ENCODE assay signal across 2 cellular contexts in the genomic region with DNA sequence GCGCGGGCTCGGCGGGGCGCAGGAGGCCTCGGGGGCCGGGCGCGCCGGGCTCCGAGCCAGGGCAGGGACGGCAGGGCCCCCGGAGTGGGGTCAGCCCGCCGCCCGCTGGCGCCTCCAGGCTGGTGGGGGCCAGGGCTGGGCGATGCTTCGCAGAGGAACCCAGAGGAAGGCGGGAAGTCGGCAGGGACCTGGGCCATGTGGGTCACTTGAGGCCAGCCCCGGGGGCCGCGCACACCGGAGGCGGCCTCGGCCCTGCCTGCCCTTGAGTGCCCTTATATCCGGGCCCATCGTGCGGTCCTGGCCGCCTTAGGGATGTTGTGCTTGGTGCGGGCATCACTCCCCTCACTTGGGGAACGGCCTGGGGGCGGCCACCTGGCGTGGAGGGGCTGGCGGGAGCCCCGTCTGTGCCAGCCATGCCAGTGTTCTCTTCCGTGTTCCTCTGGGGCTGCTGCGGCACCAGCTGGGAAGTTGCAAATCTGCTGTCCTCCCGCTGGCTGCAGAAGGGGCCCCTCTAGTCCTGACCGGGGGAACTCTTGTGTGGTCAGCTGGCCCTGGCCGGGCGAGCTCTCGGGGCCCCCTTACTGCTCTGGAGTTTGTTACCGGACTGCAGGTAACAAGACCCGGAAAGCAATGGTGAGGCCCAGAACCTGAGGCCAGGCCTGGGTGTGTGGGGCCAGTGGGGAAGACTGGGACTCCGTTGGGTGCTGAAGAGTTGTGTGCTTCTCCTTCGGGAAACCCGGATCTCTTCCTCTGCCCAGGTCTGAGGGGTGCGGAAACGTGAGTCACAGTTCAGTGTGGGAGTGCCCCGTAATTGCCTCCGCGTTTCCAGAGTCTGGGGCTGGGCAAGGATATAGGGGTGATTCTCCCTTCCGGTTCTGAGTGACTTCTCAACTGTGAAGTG.
TF ChIP-seq lines count a peak whose summit lies in the region.

No MANE protein-coding gene starts in this region.

TF ChIP-seq in K562, 482 proteins besides CTCF, POLR2A, EP300 and RAD21 (continued from another document and continues in another):
- TF ChIP-seq, protein P1, sequence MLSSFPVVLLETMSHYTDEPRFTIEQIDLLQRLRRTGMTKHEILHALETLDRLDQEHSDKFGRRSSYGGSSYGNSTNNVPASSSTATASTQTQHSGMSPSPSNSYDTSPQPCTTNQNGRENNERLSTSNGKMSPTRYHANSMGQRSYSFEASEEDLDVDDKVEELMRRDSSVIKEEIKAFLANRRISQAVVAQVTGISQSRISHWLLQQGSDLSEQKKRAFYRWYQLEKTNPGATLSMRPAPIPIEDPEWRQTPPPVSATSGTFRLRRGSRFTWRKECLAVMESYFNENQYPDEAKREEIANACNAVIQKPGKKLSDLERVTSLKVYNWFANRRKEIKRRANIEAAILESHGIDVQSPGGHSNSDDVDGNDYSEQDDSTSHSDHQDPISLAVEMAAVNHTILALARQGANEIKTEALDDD (IDR thresholded peaks at IDR 0.05), result no peak
- TF ChIP-seq PRPF4 (IDR thresholded peaks at IDR 0.05; ENCODE audit: insufficient read depth, low read depth, low read length, poor library complexity, severe bottlenecking), result no peak
- no peak for TF ChIP-seq MAFK (IDR thresholded peaks at IDR 0.05; ENCODE audit: low read length)
- TF ChIP-seq CLOCK (CRISPR knock-in tag; IDR thresholded peaks at IDR 0.05; ENCODE audit: borderline replicate concordance), result no peak
- no peak for TF ChIP-seq MTA2 (IDR thresholded peaks at IDR 0.05; ENCODE audit: low read depth)
- TF ChIP-seq MTF1 (CRISPR knock-in tag; IDR thresholded peaks at IDR 0.05; ENCODE audit: borderline replicate concordance), result no peak
- no peak for TF ChIP-seq MEIS2 (IDR thresholded peaks at IDR 0.05; ENCODE audit: partially characterized antibody)
- TF ChIP-seq ZBTB12 (CRISPR knock-in tag; IDR thresholded peaks at IDR 0.05), result no peak
- no peak for TF ChIP-seq ADNP (tag; IDR thresholded peaks at IDR 0.05)
- no peak for TF ChIP-seq IRF9 (tag; IDR thresholded peaks at IDR 0.05)
- 0 out of 4 replicates have a peak, but pooled peaks of 1 of the 2 experiments have one; percentile 40 for TF ChIP-seq HDAC1 (IDR thresholded peaks at IDR 0.05)
- TF ChIP-seq BRF1 (IDR thresholded peaks at IDR 0.05; ENCODE audit: borderline replicate concordance, extremely low read depth, insufficient read length), result no peak
- peak; percentile 79 for TF ChIP-seq HNRNPLL (IDR thresholded peaks at IDR 0.05; ENCODE audit: low read depth, low read length, poor library complexity, severe bottlenecking)
- no peak for TF ChIP-seq ZNF347 (CRISPR knock-in tag; IDR thresholded peaks at IDR 0.05; ENCODE audit: low read depth)

TF ChIP-seq in HepG2, 621 proteins besides CTCF, POLR2A, EP300 and RAD21 (continued from another document and continues in another):
- TF ChIP-seq, protein P2, sequence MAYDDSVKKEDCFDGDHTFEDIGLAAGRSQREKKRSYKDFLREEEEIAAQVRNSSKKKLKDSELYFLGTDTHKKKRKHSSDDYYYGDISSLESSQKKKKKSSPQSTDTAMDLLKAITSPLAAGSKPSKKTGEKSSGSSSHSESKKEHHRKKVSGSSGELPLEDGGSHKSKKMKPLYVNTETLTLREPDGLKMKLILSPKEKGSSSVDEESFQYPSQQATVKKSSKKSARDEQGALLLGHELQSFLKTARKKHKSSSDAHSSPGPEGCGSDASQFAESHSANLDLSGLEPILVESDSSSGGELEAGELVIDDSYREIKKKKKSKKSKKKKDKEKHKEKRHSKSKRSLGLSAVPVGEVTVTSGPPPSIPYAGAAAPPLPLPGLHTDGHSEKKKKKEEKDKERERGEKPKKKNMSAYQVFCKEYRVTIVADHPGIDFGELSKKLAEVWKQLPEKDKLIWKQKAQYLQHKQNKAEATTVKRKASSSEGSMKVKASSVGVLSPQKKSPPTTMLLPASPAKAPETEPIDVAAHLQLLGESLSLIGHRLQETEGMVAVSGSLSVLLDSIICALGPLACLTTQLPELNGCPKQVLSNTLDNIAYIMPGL (CRISPR knock-in tag; IDR thresholded peaks at IDR 0.05; ENCODE audit: borderline replicate concordance in 1 of 2, low read depth in 1 of 2), result peak in 1 of 2 experiments; percentile 35; a peak in 1 of 4 replicates
- TF ChIP-seq ZNF709 (CRISPR knock-in tag; IDR thresholded peaks at IDR 0.05), result no peak
- no peak for TF ChIP-seq REST (IDR thresholded peaks at IDR 0.05; ENCODE audit: borderline replicate concordance in 1 of 2, low read depth in 1 of 2, low read length in 2 of 2)
- no peak for TF ChIP-seq ETV5 (CRISPR knock-in tag; IDR thresholded peaks at IDR 0.05; ENCODE audit: borderline replicate concordance)
- 0 out of 2 replicates have a peak, but pooled peaks have one; percentile 49 for TF ChIP-seq KLF6 (CRISPR knock-in tag; IDR thresholded peaks at IDR 0.05)
- no peak for TF ChIP-seq IRF2 (CRISPR knock-in tag; IDR thresholded peaks at IDR 0.05)
- peak; percentile 8; the same call in 1 of the 2 replicates for TF ChIP-seq ZNF503 (CRISPR knock-in tag; IDR thresholded peaks at IDR 0.05)
- TF ChIP-seq JUND (CRISPR knock-in tag; IDR thresholded peaks at IDR 0.05), result no peak
- peak; percentile 47; the same call in 1 of the 2 replicates for TF ChIP-seq ZNF768 (CRISPR knock-in tag; IDR thresholded peaks at IDR 0.05)
- peak; percentile 33; the same call in 1 of the 2 replicates for TF ChIP-seq ZMAT3 (CRISPR knock-in tag; conservative IDR thresholded peaks at IDR 0.05)
- peak; percentile 71; the same call in 1 of the 2 replicates for TF ChIP-seq TFDP1 (CRISPR knock-in tag; IDR thresholded peaks at IDR 0.05; ENCODE audit: borderline replicate concordance)
- TF ChIP-seq DMAP1 (CRISPR knock-in tag; IDR thresholded peaks at IDR 0.05), result peak; percentile 51; the same call in 1 of the 2 replicates
- TF ChIP-seq CBX5 (CRISPR knock-in tag; IDR thresholded peaks at IDR 0.05; ENCODE audit: borderline replicate concordance), result no peak
- TF ChIP-seq THAP7 (CRISPR knock-in tag; IDR thresholded peaks at IDR 0.05), result no peak
- peak; percentile 49; the same call in 1 of the 2 replicates for TF ChIP-seq SPEN (CRISPR knock-in tag; IDR thresholded peaks at IDR 0.05; ENCODE audit: low read depth)
- no peak; the same call in 1 of the 2 replicates for TF ChIP-seq ZNF264 (CRISPR knock-in tag; IDR thresholded peaks at IDR 0.05)
- no peak for TF ChIP-seq ZBTB3 (CRISPR knock-in tag; IDR thresholded peaks at IDR 0.05; ENCODE audit: borderline replicate concordance, low read depth)
- no peak for TF ChIP-seq U2AF1 (optimal IDR thresholded peaks at IDR 0.05; ENCODE audit: low read depth, low read length)
- TF ChIP-seq ZBTB7A (CRISPR knock-in tag; IDR thresholded peaks at IDR 0.05), result 0 out of 2 replicates have a peak, but pooled peaks have one; percentile 23
- TF ChIP-seq ZNF430 (CRISPR knock-in tag; IDR thresholded peaks at IDR 0.05), result peak; percentile 50; the same call in 1 of the 2 replicates
- TF ChIP-seq NCOA2 (CRISPR knock-in tag; IDR thresholded peaks at IDR 0.05), result 0 out of 2 replicates have a peak, but pooled peaks have one; percentile 10
- TF ChIP-seq MBD4 (IDR thresholded peaks at IDR 0.05; ENCODE audit: borderline replicate concordance, low read length), result no peak
- TF ChIP-seq SOX13 (IDR thresholded peaks at IDR 0.05), result no peak
- TF ChIP-seq SOX13 (CRISPR knock-in tag; conservative IDR thresholded peaks at IDR 0.05 in 1 of 2, IDR thresholded peaks at IDR 0.05 in 1 of 2), result no peak
- TF ChIP-seq ZNF691 (CRISPR knock-in tag; IDR thresholded peaks at IDR 0.05; ENCODE audit: borderline replicate concordance, low read depth), result 0 out of 2 replicates have a peak, but pooled peaks have one; percentile 34
- TF ChIP-seq MYC (CRISPR knock-in tag; IDR thresholded peaks at IDR 0.05; ENCODE audit: borderline replicate concordance), result peak; percentile 42; the same call in 1 of the 2 replicates
- peak; percentile 37; the same call in 1 of the 2 replicates for TF ChIP-seq PATZ1 (CRISPR knock-in tag; IDR thresholded peaks at IDR 0.05)
- TF ChIP-seq ZSCAN21 (CRISPR knock-in tag; IDR thresholded peaks at IDR 0.05; ENCODE audit: borderline replicate concordance), result peak; percentile 30; the same call in 1 of the 2 replicates
- TF ChIP-seq ZNF354B (CRISPR knock-in tag; IDR thresholded peaks at IDR 0.05), result no peak
- TF ChIP-seq, protein P3, sequence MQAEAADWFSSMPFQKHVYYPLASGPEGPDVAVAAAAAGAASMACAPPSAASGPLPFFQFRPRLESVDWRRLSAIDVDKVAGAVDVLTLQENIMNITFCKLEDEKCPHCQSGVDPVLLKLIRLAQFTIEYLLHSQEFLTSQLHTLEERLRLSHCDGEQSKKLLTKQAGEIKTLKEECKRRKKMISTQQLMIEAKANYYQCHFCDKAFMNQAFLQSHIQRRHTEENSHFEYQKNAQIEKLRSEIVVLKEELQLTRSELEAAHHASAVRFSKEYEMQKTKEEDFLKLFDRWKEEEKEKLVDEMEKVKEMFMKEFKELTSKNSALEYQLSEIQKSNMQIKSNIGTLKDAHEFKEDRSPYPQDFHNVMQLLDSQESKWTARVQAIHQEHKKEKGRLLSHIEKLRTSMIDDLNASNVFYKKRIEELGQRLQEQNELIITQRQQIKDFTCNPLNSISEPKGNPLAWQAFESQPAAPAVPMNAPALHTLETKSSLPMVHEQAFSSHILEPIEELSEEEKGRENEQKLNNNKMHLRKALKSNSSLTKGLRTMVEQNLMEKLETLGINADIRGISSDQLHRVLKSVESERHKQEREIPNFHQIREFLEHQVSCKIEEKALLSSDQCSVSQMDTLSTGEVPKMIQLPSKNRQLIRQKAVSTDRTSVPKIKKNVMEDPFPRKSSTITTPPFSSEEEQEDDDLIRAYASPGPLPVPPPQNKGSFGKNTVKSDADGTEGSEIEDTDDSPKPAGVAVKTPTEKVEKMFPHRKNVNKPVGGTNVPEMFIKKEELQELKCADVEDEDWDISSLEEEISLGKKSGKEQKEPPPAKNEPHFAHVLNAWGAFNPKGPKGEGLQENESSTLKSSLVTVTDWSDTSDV (CRISPR knock-in tag; IDR thresholded peaks at IDR 0.05), result 0 out of 2 replicates have a peak, but pooled peaks have one; percentile 22
- TF ChIP-seq ARID2 (CRISPR knock-in tag; IDR thresholded peaks at IDR 0.05; ENCODE audit: borderline replicate concordance), result no peak
